7 cellular contexts compared by ENCODE assay signal in the genomic region with DNA sequence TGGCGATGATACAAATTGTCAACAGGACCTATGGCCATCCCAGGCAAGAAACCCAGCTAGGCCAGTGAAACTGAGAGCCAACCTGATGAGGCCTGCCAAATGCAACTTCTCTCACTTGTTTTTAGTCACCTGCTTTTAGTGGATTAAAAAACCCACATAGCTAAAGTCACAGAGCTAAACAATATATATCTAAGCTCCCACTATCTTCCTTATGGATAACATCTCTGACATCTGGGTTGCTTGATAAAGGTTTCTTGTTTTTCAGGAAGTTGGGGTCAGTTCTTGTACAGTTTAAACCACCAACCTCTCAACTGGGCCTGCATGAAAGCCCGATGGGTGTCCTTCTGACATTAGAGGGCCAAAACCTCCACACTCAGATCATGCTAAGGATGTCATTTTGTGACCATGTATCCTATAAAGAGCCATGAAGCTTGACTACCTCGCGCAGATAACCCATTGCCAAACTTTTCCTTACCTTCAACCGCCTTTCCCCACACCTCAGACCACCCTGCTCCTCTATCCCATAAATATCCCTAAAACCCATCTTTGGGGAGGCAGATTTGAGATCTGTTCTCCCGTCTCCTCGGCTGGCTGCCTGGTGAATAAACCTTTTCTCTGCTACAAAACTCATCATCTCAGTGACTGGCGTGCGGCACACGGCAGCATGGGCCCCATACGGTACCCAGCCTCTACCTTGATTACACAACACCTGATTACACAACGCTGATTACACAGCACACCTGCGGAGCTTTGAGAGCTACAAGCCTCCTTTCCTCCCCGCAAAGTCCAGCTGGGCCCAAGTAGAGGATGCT. TPM values are rescaled to one million over a fixed set of nuclear protein-coding genes. Genes with fewer than 3 reads are reported as not detected.
A peak's percentile ranks its signal among the peaks of the same experiment; 100 is the strongest.
DNase-seq lines count a peak whose midpoint lies in the region; ATAC-seq, FAIRE-seq and TF ChIP-seq lines count a peak whose summit lies in the region.

No MANE protein-coding gene starts in this region.

- no peaks in the 10 kb centered on the region for H3K9me3 Mint-ChIP-seq in activated CD4-positive, alpha-beta memory T cell treated with anti-CD3 and anti-CD28 coated beads, Interleukin-2, amount 10 ng/mL, durations not matched to agents 7 days and 5 days

- H3K4me3 ChIP-seq in right atrium auricular region (peak overlapping the region; percentile 88 to 95), small intestine (ENCODE audit: low read depth in 1 of 2, low read length in 2 of 2) (peak overlapping the region in 1 of 2 donors; percentile 97)

- H3K4me1 ChIP-seq in right atrium auricular region (peaks cover 0 to 32% of the 10 kb centered on the region in 2 donors), small intestine (ENCODE audit: control insufficient read depth in 2 of 2, insufficient read depth in 1 of 2, low read depth in 1 of 2, low read length in 1 of 2) (no peaks in the 10 kb centered on the region)

- H3K9me3 ChIP-seq in right atrium auricular region = no peaks in the 10 kb centered on the region
- no peaks in the 10 kb centered on the region for H3K9me3 ChIP-seq in small intestine (ENCODE audit: control insufficient read depth, low read depth)

- H3K36me3 Mint-ChIP-seq in activated CD4-positive, alpha-beta memory T cell treated with anti-CD3 and anti-CD28 coated beads, Interleukin-2, amount 10 ng/mL, durations not matched to agents 7 days and 5 days (ENCODE audit: low read depth) = peaks cover 3% of the 10 kb centered on the region

- 37 to 65% (median 43%) methylated on average over 14 of the region's 14 CpGs for WGBS in small intestine, 3 donors

- peak overlapping the region; percentile 69 for H3K27ac Mint-ChIP-seq in activated CD4-positive, alpha-beta memory T cell treated with anti-CD3 and anti-CD28 coated beads, Interleukin-2, amount 10 ng/mL, durations not matched to agents 7 days and 5 days

- no peaks in the 10 kb centered on the region for H3K27me3 Mint-ChIP-seq in activated CD4-positive, alpha-beta memory T cell treated with anti-CD3 and anti-CD28 coated beads, Interleukin-2, amount 10 ng/mL, durations not matched to agents 7 days and 5 days

- FAIRE-seq in small intestine (lab: Jason Lieb, UNC) = no peak

- peak overlapping the region; percentile 85 for H3K4me3 Mint-ChIP-seq in activated CD4-positive, alpha-beta memory T cell treated with anti-CD3 and anti-CD28 coated beads, Interleukin-2, amount 10 ng/mL, durations not matched to agents 7 days and 5 days

- POLR2A ChIA-PET in activated CD4-positive, alpha-beta memory T cell treated with anti-CD3 and anti-CD28 coated beads, Interleukin-2, amount 10 ng/mL, durations not matched to agents 7 days and 5 days (lab: Charles Lee) = interaction anchor here (0.9 to 4.2 kb wide), 6 partner anchors 12 to 514 kb away, joined by 3 to 45 read pairs (median 4); a partner anchor contains a TSS

- H3K27me3 ChIP-seq in right atrium auricular region (no peaks in the 10 kb centered on the region), small intestine (ENCODE audit: control insufficient read depth in 2 of 2, insufficient read depth in 2 of 2, low read length in 2 of 2) (no peaks in the 10 kb centered on the region)

- H3K27ac ChIP-seq in right atrium auricular region = peak overlapping the region; percentile 97
- H3K27ac ChIP-seq in small intestine (ENCODE audit: low read depth in 1 of 2, low read length in 1 of 2) = peak overlapping the region; percentile 25 to 86

- peak; percentile 0 for ATAC-seq in GM19351 (IDR thresholded peaks at IDR 0.05; ENCODE audit: unreplicated experiment)

- peaks cover 33% of the 10 kb centered on the region for H3K4me1 Mint-ChIP-seq in activated CD4-positive, alpha-beta memory T cell treated with anti-CD3 and anti-CD28 coated beads, Interleukin-2, amount 10 ng/mL, durations not matched to agents 7 days and 5 days

- CTCF ChIA-PET in activated CD4-positive, alpha-beta memory T cell treated with anti-CD3 and anti-CD28 coated beads, Interleukin-2, amount 10 ng/mL, durations not matched to agents 7 days and 5 days (lab: Charles Lee) = interaction anchor here (0.8 to 3.6 kb wide), 12 partner anchors 10 to 387 kb away, joined by 3 to 29 read pairs (median 4); no protein-coding TSS in a partner anchor

- TF ChIP-seq CTCF in right atrium auricular region (IDR thresholded peaks at IDR 0.05) = no peak

- peak; percentile 43 for DNase-seq in HT-29 (ENCODE audit: low spot score)
- no peak for DNase-seq in activated CD4-positive, alpha-beta memory T cell treated with anti-CD3 and anti-CD28 coated beads, Interleukin-2, amount 10 ng/mL, durations not matched to agents 7 days and 5 days
- DNase-seq in right atrium auricular region (ENCODE audit: low spot score) = no peak
- peak; percentile 38 for DNase-seq in small intestine
- no peak for DNase-seq in 8988T
- DNase-seq in dedifferentiated amniotic fluid mesenchymal stem cell (ENCODE audit: extremely low spot score) = no peak

- H3K36me3 ChIP-seq in right atrium auricular region (no peaks in the 10 kb centered on the region), small intestine (ENCODE audit: control insufficient read depth in 2 of 2, insufficient read depth in 2 of 2, low read length in 2 of 2) (no peaks in the 10 kb centered on the region)

RNA-seq across cellular contexts. Expression of a gene that starts 0.8 kb away (rescaled TPM):
- 2.9 and 3.3 TPM in 2 replicates for total RNA-seq in HT-29 (2014; rRNA removed; shearing (Covaris generic))
- total RNA-seq in activated CD4-positive, alpha-beta memory T cell treated with anti-CD3 and anti-CD28 coated beads, Interleukin-2, amount 10 ng/mL, durations not matched to agents 7 days and 5 days = 10 to 100 TPM; 19.7 to 20.5 TPM
- total RNA-seq in right atrium auricular region = 10 to 100 TPM; 11.9 to 13.4 TPM
- polyA plus RNA-seq in small intestine = 10 to 100 TPM; 24.8 to 36.2 (median 30.5) TPM

Comparison
In these comparisons a context has a peak if more than half of its experiments do, and no peak if none do; other contexts are left out.
1. DNase-seq: peak in HT-29 (single experiment) and small intestine (single experiment); none in activated CD4-positive, alpha-beta memory T cell treated with anti-CD3 and anti-CD28 coated beads, Interleukin-2, amount 10 ng/mL, durations not matched to agents 7 days and 5 days (single experiment), right atrium auricular region (single experiment), 8988T (single experiment) and dedifferentiated amniotic fluid mesenchymal stem cell (single experiment).